9 cellular contexts compared by ENCODE assay signal in the genomic region with DNA sequence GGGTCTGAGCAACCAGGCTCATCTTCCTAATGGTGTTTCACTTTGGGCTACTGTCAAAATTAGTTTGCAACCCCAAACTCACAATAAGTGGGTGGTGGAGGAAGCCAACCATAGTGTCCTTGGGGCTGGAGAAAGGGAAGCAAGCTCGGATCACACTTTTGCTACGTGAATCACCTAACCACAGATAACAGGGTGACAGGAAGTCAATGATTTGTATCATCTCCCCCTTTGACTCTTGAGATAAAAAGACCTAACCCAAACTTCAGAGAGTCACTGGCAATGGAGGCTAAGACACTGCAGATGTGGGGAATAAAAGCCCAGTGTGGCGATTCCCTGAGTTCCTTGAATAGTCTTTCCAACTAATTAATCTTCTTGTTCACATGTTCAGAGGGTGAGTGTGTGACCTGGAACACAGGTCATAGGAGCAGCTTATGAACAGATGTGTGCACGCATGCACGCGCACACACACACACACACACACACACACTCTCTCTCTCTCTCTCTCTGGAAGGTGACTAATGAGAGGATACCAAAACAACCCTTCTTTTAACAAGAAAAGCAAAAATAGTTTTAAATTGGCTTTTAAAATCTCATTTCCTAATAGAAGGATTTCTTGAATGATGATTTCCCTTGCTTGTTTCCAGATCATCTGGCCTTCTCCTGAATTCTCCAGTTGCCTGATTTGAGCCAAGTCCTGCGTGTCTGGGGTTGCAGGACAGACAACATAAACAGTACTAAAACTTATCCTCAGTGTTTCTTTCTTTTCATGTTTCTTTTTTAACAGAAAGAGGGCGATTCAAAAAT. TPM values are rescaled to one million over a fixed set of nuclear protein-coding genes. Genes with fewer than 3 reads are reported as not detected.
DNase-seq lines count a peak whose midpoint lies in the region; ATAC-seq and TF ChIP-seq lines count a peak whose summit lies in the region.
"Had no signal": no experiment of that assay in that cellular context is flagged by ENCODE, and none has a peak within 500 bp of the region (broad histone marks: within the 10 kb centered on the region; RNA-seq: fewer than 3 reads in every experiment).

No MANE protein-coding gene starts in this region.

- peaks cover 76% of the 10 kb centered on the region for H3K4me1 Mint-ChIP-seq in T-helper 2 cell treated with Interferon-gamma antibody and Interleukin-4, amounts not matched to agents 5 μg/mL and 100 μg/mL, for 36 hours (ENCODE audit: low read depth)

- H3K36me3 ChIP-seq in esophagus squamous epithelium: peaks cover 0 to 3% (median 0%) of the 10 kb centered on the region in 3 donors

- ATAC-seq in GM21390 (IDR thresholded peaks at IDR 0.05; ENCODE audit: unreplicated experiment): peak; percentile 50

- peak overlapping the region; percentile 70 for H3K4me3 Mint-ChIP-seq in T-helper 2 cell treated with Interferon-gamma antibody and Interleukin-4, amounts not matched to agents 5 μg/mL and 100 μg/mL, for 36 hours

- peaks cover 3% of the 10 kb centered on the region for H3K36me3 Mint-ChIP-seq in T-helper 2 cell treated with Interferon-gamma antibody and Interleukin-4, amounts not matched to agents 5 μg/mL and 100 μg/mL, for 36 hours (ENCODE audit: low read depth)

- H3K27ac ChIP-seq in esophagus squamous epithelium: peak overlapping the region in 3 of 4 donors; percentile 2 to 69 (median 65)

- H3K4me3 ChIP-seq in esophagus squamous epithelium: no peak overlapping the region

- peaks cover 13 to 56% (median 34%) of the 10 kb centered on the region in 3 donors for H3K4me1 ChIP-seq in esophagus squamous epithelium

- 37 to 56% methylated on average over 7 to 8 of the region's 8 CpGs for WGBS in esophagus squamous epithelium, 2 donors

- H3K27ac Mint-ChIP-seq in T-helper 2 cell treated with Interferon-gamma antibody and Interleukin-4, amounts not matched to agents 5 μg/mL and 100 μg/mL, for 36 hours: peak overlapping the region; percentile 53

- no peaks in the 10 kb centered on the region for H3K9me3 Mint-ChIP-seq in T-helper 2 cell treated with Interferon-gamma antibody and Interleukin-4, amounts not matched to agents 5 μg/mL and 100 μg/mL, for 36 hours

- intact Hi-C loops in esophagus squamous epithelium (cut with DNase I): no loop called here

- no peaks in the 10 kb centered on the region for H3K27me3 ChIP-seq in esophagus squamous epithelium

- DNase-seq in T-helper 2 cell treated with Interferon-gamma antibody and Interleukin-4, amounts not matched to agents 5 μg/mL and 100 μg/mL, for 36 hours (ENCODE audit: low spot score): peak; percentile 58
- DNase-seq in esophagus squamous epithelium (lab: John Stamatoyannopoulos, UW) (no peak), NCI-H1105 (lab: John Stamatoyannopoulos, UW) (no peak), NK-92 (lab: John Stamatoyannopoulos, UW; ENCODE audit: unreplicated experiment) (no peak), cerebellar nuclear complex (lab: John Stamatoyannopoulos, UW) (no peak), cerebellar cortex (ENCODE audit: low spot score) (no peak)
- peak in 2 of 3 donors; percentile 15 to 33 for DNase-seq in stimulated activated CD4-positive, alpha-beta T cell treated with anti-CD3 and anti-CD28 coated beads, TNF-alpha, amount 100 ng/mL, for 48 hours (ENCODE audit: low read depth in 3 of 3)
- DNase-seq: SIG-M5 had no signal

- no peaks in the 10 kb centered on the region for H3K9me3 ChIP-seq in esophagus squamous epithelium

- TF ChIP-seq POLR2A in esophagus squamous epithelium (IDR thresholded peaks at IDR 0.05): no peak

- H3K27me3 Mint-ChIP-seq in T-helper 2 cell treated with Interferon-gamma antibody and Interleukin-4, amounts not matched to agents 5 μg/mL and 100 μg/mL, for 36 hours (ENCODE audit: low read depth): no peaks in the 10 kb centered on the region

- TF ChIP-seq CTCF in esophagus squamous epithelium (IDR thresholded peaks at IDR 0.05): no peak

RNA-seq across cellular contexts. Expression of a gene that starts 21.2 kb away (rescaled TPM):
- 100 to 1,000 TPM in 3 of 4 donors, 10 to 100 TPM in 1; 94.7 to 240 (median 150) TPM for total RNA-seq in esophagus squamous epithelium

Comparison
In these comparisons a context has a peak if more than half of its experiments do, and no peak if none do; other contexts are left out.
1. DNase-seq: peak in T-helper 2 cell treated with Interferon-gamma antibody and Interleukin-4, amounts not matched to agents 5 μg/mL and 100 μg/mL, for 36 hours (single experiment) and stimulated activated CD4-positive, alpha-beta T cell treated with anti-CD3 and anti-CD28 coated beads, TNF-alpha, amount 100 ng/mL, for 48 hours (2 of 3); none in esophagus squamous epithelium (single experiment), NCI-H1105 (single experiment), NK-92 (single experiment), cerebellar nuclear complex (0 of 2) and cerebellar cortex (single experiment).